ENCODE assay signal across 11 cellular contexts in genomic region chr4:48329976-48330375, GRCh38. TPM values are rescaled to one million over a fixed set of nuclear protein-coding genes. Genes with fewer than 3 reads are reported as not detected.
DNase-seq lines count a peak whose midpoint lies in the region; ATAC-seq and TF ChIP-seq lines count a peak whose summit lies in the region.
"Had no signal": no experiment of that assay in that cellular context is flagged by ENCODE, and none has a peak within 500 bp of the region (broad histone marks: within the 10 kb centered on the region; RNA-seq: fewer than 3 reads in every experiment).

No MANE protein-coding gene starts in this region.

- H3K4me3 Mint-ChIP-seq in activated CD4-positive, alpha-beta T cell treated with anti-CD3 and anti-CD28 coated beads for 36 hours: no peak overlapping the region

- no peak overlapping the region for H3K4me3 ChIP-seq in fibroblast of the aortic adventitia (ENCODE audit: low read depth, low read length)
- H3K4me3 ChIP-seq: adrenal gland, right lobe of liver had no signal

- TF ChIP-seq CTCF in fibroblast of the aortic adventitia (IDR thresholded peaks at IDR 0.05; ENCODE audit: insufficient read depth, low read length): no peak

- POLR2A ChIA-PET in activated CD4-positive, alpha-beta T cell treated with anti-CD3 and anti-CD28 coated beads for 36 hours (lab: Charles Lee): interaction anchor here (0.6 kb wide), 1 partner anchor 13 kb away, joined by 3 read pairs; no protein-coding TSS in a partner anchor

- H3K27me3 Mint-ChIP-seq in activated CD4-positive, alpha-beta T cell treated with anti-CD3 and anti-CD28 coated beads for 36 hours: peaks cover 10% of the 10 kb centered on the region

- no peak for DNase-seq in activated CD4-positive, alpha-beta T cell treated with anti-CD3 and anti-CD28 coated beads for 36 hours
- DNase-seq in activated CD4-positive, alpha-beta T cell treated with anti-CD3 and anti-CD28 coated beads for 1 hour: no peak
- peak; percentile 68 for DNase-seq in SW480 (ENCODE audit: low spot score)
- DNase-seq in fibroblast of the aortic adventitia (ENCODE audit: low read depth): peak; percentile 92
- peak; percentile 83 for DNase-seq in stromal cell of bone marrow (ENCODE audit: low read depth)
- no peak for DNase-seq in cardiac septum (ENCODE audit: low spot score)
- no peak for DNase-seq in superior temporal gyrus (ENCODE audit: extremely low spot score)
- no peak for DNase-seq in GM19238 (ENCODE audit: insufficient read length, low spot score)
- DNase-seq: adrenal gland, NCI-H1417 treated with DMSO at 0.1 percent for 48 hours, right lobe of liver had no signal

- H3K9me3 Mint-ChIP-seq in activated CD4-positive, alpha-beta T cell treated with anti-CD3 and anti-CD28 coated beads for 36 hours (ENCODE audit: low read depth): no peaks in the 10 kb centered on the region

- H3K36me3 Mint-ChIP-seq in activated CD4-positive, alpha-beta T cell treated with anti-CD3 and anti-CD28 coated beads for 36 hours (ENCODE audit: low read depth): no peaks in the 10 kb centered on the region

- peak; percentile 79 for ATAC-seq in activated CD4-positive, alpha-beta T cell treated with anti-CD3 and anti-CD28 coated beads for 36 hours

- intact Hi-C loops in activated CD4-positive, alpha-beta T cell treated with anti-CD3 and anti-CD28 coated beads for 36 hours (cut with DNase I, micrococcal nuclease): no loop called here
- intact Hi-C loops in cardiac septum (cut with DNase I): loop anchor here (10.0 kb wide), 1 partner anchor 215 kb away; no protein-coding TSS in a partner anchor

- H3K4me1 Mint-ChIP-seq in activated CD4-positive, alpha-beta T cell treated with anti-CD3 and anti-CD28 coated beads for 36 hours: peaks cover 8% of the 10 kb centered on the region

- CTCF ChIA-PET in activated CD4-positive, alpha-beta T cell treated with anti-CD3 and anti-CD28 coated beads for 36 hours (lab: Charles Lee): interaction anchor here (0.6 kb wide), 1 partner anchor 27 kb away, joined by 3 read pairs; no protein-coding TSS in a partner anchor

- H3K27ac Mint-ChIP-seq in activated CD4-positive, alpha-beta T cell treated with anti-CD3 and anti-CD28 coated beads for 36 hours: no peak overlapping the region

RNA-seq across cellular contexts. Expression of gene SLAIN2, which starts 11.4 kb away (rescaled TPM):
- total RNA-seq in activated CD4-positive, alpha-beta T cell treated with anti-CD3 and anti-CD28 coated beads for 36 hours: 100 to 1,000 TPM in 1 of 2 experiments, 10 to 100 TPM in 1; 55.7 to 140 TPM
- total RNA-seq in fibroblast of the aortic adventitia (ENCODE audit: low replicate concordance): 9.6 and 93.5 TPM in 2 replicates
- total RNA-seq in cardiac septum: 159 TPM

Comparison
In these comparisons a context has a peak if more than half of its experiments do, and no peak if none do; other contexts are left out.
1. DNase-seq: peak in SW480 (single experiment), fibroblast of the aortic adventitia (single experiment) and stromal cell of bone marrow (single experiment); none in activated CD4-positive, alpha-beta T cell treated with anti-CD3 and anti-CD28 coated beads for 36 hours (single experiment), activated CD4-positive, alpha-beta T cell treated with anti-CD3 and anti-CD28 coated beads for 1 hour (single experiment), cardiac septum (single experiment), superior temporal gyrus (single experiment) and GM19238 (single experiment).